In genomic region chr6:80540700-80541099, GRCh38 we compare ENCODE assay signal across 23 cellular contexts.
DNase-seq lines count a peak whose midpoint lies in the region; ATAC-seq and TF ChIP-seq lines count a peak whose summit lies in the region.
"Had no signal": no experiment of that assay in that cellular context is flagged by ENCODE, and none has a peak within 500 bp of the region (broad histone marks: within the 10 kb centered on the region; RNA-seq: fewer than 3 reads in every experiment).

No MANE protein-coding gene starts in this region.

- H3K27me3 ChIP-seq in brain microvascular endothelial cell (replicated peaks) (no peaks in the 10 kb centered on the region), osteoblast (ENCODE audit: insufficient read depth, low read length) (no peaks in the 10 kb centered on the region), mesendoderm (ENCODE audit: insufficient read depth, low read length, poor library complexity) (no peaks in the 10 kb centered on the region)
- H3K27me3 ChIP-seq: body of pancreas, heart left ventricle, right lobe of liver had no signal

- H2BK120ac ChIP-seq in mesendoderm (ENCODE audit: low read depth, low read length), result no peak overlapping the region

- H2AK5ac ChIP-seq in mesendoderm (ENCODE audit: low read length), result no peak overlapping the region

- no peak overlapping the region for H3K4me3 ChIP-seq in brain microvascular endothelial cell (ENCODE audit: low read depth, low read length)
- H3K4me3 ChIP-seq in osteoblast (ENCODE audit: insufficient read depth, low read length), result no peak overlapping the region
- H3K4me3 ChIP-seq in mesendoderm (ENCODE audit: low read length), result no peak overlapping the region
- H3K4me3 ChIP-seq: body of pancreas, heart left ventricle, right lobe of liver had no signal

- H3K23ac ChIP-seq in mesendoderm (ENCODE audit: low read length), result no peak overlapping the region

- H2BK15ac ChIP-seq in mesendoderm (replicated peaks; ENCODE audit: low read depth), result no peak overlapping the region

- peak overlapping the region; percentile 31 for H3K27ac ChIP-seq in brain microvascular endothelial cell
- H3K27ac ChIP-seq in osteoblast (ENCODE audit: low read depth, low read length), result peak overlapping the region; percentile 74
- no peak overlapping the region for H3K27ac ChIP-seq in mesendoderm (ENCODE audit: low read depth, low read length)
- H3K27ac ChIP-seq: body of pancreas, heart left ventricle, right lobe of liver, WERI-Rb-1 had no signal

- H3K4me1 ChIP-seq in osteoblast (ENCODE audit: insufficient read depth, low read length) (peaks cover 51% of the 10 kb centered on the region), mesendoderm (ENCODE audit: control insufficient read depth, low read depth, low read length) (no peaks in the 10 kb centered on the region)
- H3K4me1 ChIP-seq: body of pancreas, heart left ventricle, right lobe of liver had no signal

- no peak overlapping the region for H3K18ac ChIP-seq in mesendoderm (ENCODE audit: low read length)

- TF ChIP-seq CTCF in brain microvascular endothelial cell (IDR thresholded peaks at IDR 0.05; ENCODE audit: low read depth, low read length, missing control alignments), result no peak
- TF ChIP-seq CTCF in osteoblast (IDR thresholded peaks at IDR 0.05; ENCODE audit: extremely low read depth, low read depth, low read length), result no peak
- no peak for TF ChIP-seq CTCF in GM13977 (IDR thresholded peaks at IDR 0.05; ENCODE audit: extremely low read depth, insufficient read depth, missing control alignments)

- no peak overlapping the region for H3K56ac ChIP-seq in mesendoderm (ENCODE audit: low read length)

- no peaks in the 10 kb centered on the region for H3K79me2 ChIP-seq in osteoblast (ENCODE audit: insufficient read depth, low read length)
- H3K79me2 ChIP-seq in mesendoderm (ENCODE audit: control insufficient read depth, insufficient read depth, low read length), result no peaks in the 10 kb centered on the region

- no peaks in the 10 kb centered on the region for H4K20me1 ChIP-seq in osteoblast (ENCODE audit: insufficient read depth, low read length)

- H2AFZ ChIP-seq in osteoblast (ENCODE audit: low read length), result no peak overlapping the region

- H3K9me3 ChIP-seq in osteoblast (ENCODE audit: low read depth, low read length), result peaks cover 2% of the 10 kb centered on the region
- H3K9me3 ChIP-seq: body of pancreas, right lobe of liver had no signal

- WGBS in mesendoderm (ENCODE audit: extremely low coverage, insufficient coverage, low lambda C conversion rate), result no CpG with 5 or more reads among the region's 1 CpG

- in situ Hi-C loops in brain microvascular endothelial cell (cut with HindIII; ENCODE audit: low pct_ligation_motif_present, low sequenced_read_pairs), result no loop called here
- in situ Hi-C loops in GM13977 (cut with MboI; ENCODE audit: low pct_unique_long_range_greater_than_20kb, low sequenced_read_pairs, unreplicated experiment), result no loop called here

- no peak overlapping the region for H3K4ac ChIP-seq in mesendoderm (ENCODE audit: low read depth, low read length)

- ATAC-seq in GM21423 (IDR thresholded peaks at IDR 0.05; ENCODE audit: unreplicated experiment), result peak; percentile 7
- ATAC-seq in GM19395 (IDR thresholded peaks at IDR 0.05; ENCODE audit: unreplicated experiment), result no peak
- ATAC-seq: body of pancreas; heart left ventricle; right lobe of liver; stimulated activated naive B cell treated with anti-CD40 and anti-IgM and Interleukin-4, amounts not matched to agents 10 μg/mL and 1 μg/mL and 100 μg/mL, for 72 hours had no signal

- H3K36me3 ChIP-seq in brain microvascular endothelial cell (replicated peaks) (no peaks in the 10 kb centered on the region), osteoblast (ENCODE audit: insufficient read depth, low read length) (no peaks in the 10 kb centered on the region), mesendoderm (ENCODE audit: control insufficient read depth, insufficient read depth, low read length) (no peaks in the 10 kb centered on the region)
- H3K36me3 ChIP-seq: heart left ventricle, right lobe of liver, WERI-Rb-1 had no signal

- no peak overlapping the region for H2BK5ac ChIP-seq in mesendoderm (ENCODE audit: low read length)

- H4K5ac ChIP-seq in mesendoderm (ENCODE audit: low read length), result no peak overlapping the region

- DNase-seq in NCI-H226 (peak; percentile 35), brain microvascular endothelial cell (no peak), osteoblast (ENCODE audit: insufficient read length, low spot score, missing footprints) (no peak), NCI-H1436 (lab: John Stamatoyannopoulos, UW) (no peak), mesendoderm (no peak), GM13977 (ENCODE audit: low spot score) (no peak)
- DNase-seq: activated T-cell treated with anti-CD3 and anti-CD28 coated beads, Interleukin-2, amount 50 U/mL, for 4 hours; body of pancreas; C1 segment of cervical spinal cord; COR-L47; DMS79; heart left ventricle; NCI-H1105 treated with DMSO at 0.1 percent for 48 hours; NCI-H2029; NCI-H748 treated with DMSO at 0.1 percent for 48 hours; posterior cingulate gyrus; right lobe of liver; RPMI8226; stimulated activated CD4-positive, alpha-beta T cell treated with anti-CD3 and anti-CD28 coated beads, Interleukin-4, amount 100 ng/mL, for 4 hours; stimulated activated naive B cell treated with anti-CD40 and anti-IgM and Interleukin-4, amounts not matched to agents 10 μg/mL and 1 μg/mL and 100 μg/mL, for 72 hours; WERI-Rb-1 had no signal

- no peaks in the 10 kb centered on the region for H3K79me1 ChIP-seq in mesendoderm (ENCODE audit: low read length)

- H3K9ac ChIP-seq in mesendoderm (ENCODE audit: low read length), result no peak overlapping the region

- H4K8ac ChIP-seq in mesendoderm (ENCODE audit: low read depth, low read length), result no peak overlapping the region

- peak overlapping the region; percentile 50 for H3K4me2 ChIP-seq in osteoblast (ENCODE audit: insufficient read depth, low read length)
- no peak overlapping the region for H3K4me2 ChIP-seq in mesendoderm (ENCODE audit: low read length)
